In the genomic region with DNA sequence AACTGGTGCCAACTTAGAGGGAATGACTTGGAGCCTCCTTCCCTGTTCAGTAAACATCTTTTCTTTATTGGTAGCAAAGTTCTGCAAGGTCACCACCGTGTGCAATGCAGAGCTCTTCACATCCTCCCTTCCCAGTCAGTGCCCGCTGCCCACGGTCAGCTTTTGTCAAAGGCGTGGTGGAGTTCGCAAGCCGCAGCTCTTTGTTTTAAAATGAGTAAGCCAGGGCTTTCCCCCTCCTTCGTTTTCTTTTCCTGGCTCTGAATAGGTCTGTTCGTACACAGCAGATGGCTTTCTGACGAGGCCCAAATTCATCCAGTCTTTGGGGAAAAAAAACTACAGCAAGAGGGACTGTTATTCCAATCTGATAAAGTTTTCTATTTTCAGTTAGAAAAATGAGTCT, we compare ENCODE assay signal across 11 cellular contexts.
A peak's percentile ranks its signal among the peaks of the same experiment; 100 is the strongest.
DNase-seq lines count a peak whose midpoint lies in the region; ATAC-seq and TF ChIP-seq lines count a peak whose summit lies in the region.
"Had no signal": no experiment of that assay in that cellular context is flagged by ENCODE, and none has a peak within 500 bp of the region (broad histone marks: within the 10 kb centered on the region; RNA-seq: fewer than 3 reads in every experiment).

No MANE protein-coding gene starts in this region.

- H3K4me3 ChIP-seq in PC-3 (ENCODE audit: low read length) = no peak overlapping the region
- H3K4me3 ChIP-seq: psoas muscle had no signal

- H3K27ac Mint-ChIP-seq in stimulated activated effector memory CD8-positive, alpha-beta T cell treated with anti-CD3 and anti-CD28 coated beads, Interleukin-12 subunit alpha, Interleukin-12 subunit beta, amount 100 ng/mL, for 72 hours = no peak overlapping the region
- no peak overlapping the region for H3K27ac Mint-ChIP-seq in T-cell
- H3K27ac Mint-ChIP-seq: activated naive CD4-positive, alpha-beta T cell treated with anti-CD3 and anti-CD28 coated beads, Interleukin-2, amount 50 U/mL, for 24 hours had no signal

- no peak overlapping the region for H3K27ac ChIP-seq in PC-3 (ENCODE audit: low read length)
- H3K27ac ChIP-seq: psoas muscle had no signal

- no peaks in the 10 kb centered on the region for H3K27me3 ChIP-seq in PC-3 (ENCODE audit: low read length)

- H4K20me1 ChIP-seq in PC-3 (ENCODE audit: low read length) = no peaks in the 10 kb centered on the region

- no peak for TF ChIP-seq CTCF in PC-3 (conservative IDR thresholded peaks at IDR 0.05; ENCODE audit: low read depth, low read length)

- no TSS peak for BruUV-seq in PC-3 (replicated peaks; lab: Mats Ljungman, UMichigan)

- POLR2A ChIA-PET in T-cell (lab: Charles Lee) (interaction anchor here in 1 of 2 donors (0.6 kb wide), 1 partner anchor 11 kb away, joined by 3 read pairs; no protein-coding TSS in a partner anchor), PC-3 (lab: Charles Lee; ENCODE audit: unreplicated experiment) (no interaction called here)

- H2AFZ ChIP-seq in PC-3 (ENCODE audit: low read length) = no peak overlapping the region

- no peaks in the 10 kb centered on the region for H3K9me3 ChIP-seq in PC-3 (ENCODE audit: low read length)
- H3K9me3 ChIP-seq: psoas muscle had no signal

- DNase-seq in cerebellar cortex (ENCODE audit: low spot score) (peak; percentile 15), T-cell (no peak), PC-3 (no peak), NOMO-1 (lab: John Stamatoyannopoulos, UW; ENCODE audit: unreplicated experiment in 2 of 2) (no peak)
- DNase-seq in stimulated activated effector memory CD8-positive, alpha-beta T cell treated with anti-CD3 and anti-CD28 coated beads, Interleukin-12 subunit alpha, Interleukin-12 subunit beta, amount 100 ng/mL, for 72 hours (ENCODE audit: low spot score in 2 of 2) = no peak
- DNase-seq: EL, NCI-H774, psoas muscle had no signal

- H3F3A ChIP-seq in PC-3 (ENCODE audit: low read length, unreplicated experiment) = no peaks in the 10 kb centered on the region

- intact Hi-C loops in PC-3 (cut with micrococcal nuclease) = no loop called here

- H3K9me2 ChIP-seq in PC-3 (replicated peaks; ENCODE audit: low read length) = no peaks in the 10 kb centered on the region

- CTCF ChIA-PET in T-cell (lab: Charles Lee) (interaction anchor here (0.7 to 1.0 kb wide), 2 partner anchors 47 to 391 kb away, joined by 3 read pairs; no protein-coding TSS in a partner anchor), PC-3 (lab: Charles Lee) (no interaction called here)

- no peak overlapping the region for H3K4me2 ChIP-seq in PC-3 (ENCODE audit: low read length)

- peaks cover 9 to 18% of the 10 kb centered on the region in 2 donors for H3K27me3 Mint-ChIP-seq in T-cell

- ATAC-seq in GM19351 (IDR thresholded peaks at IDR 0.05; ENCODE audit: unreplicated experiment) (peak; percentile 93), HG03066 (IDR thresholded peaks at IDR 0.05; ENCODE audit: low read depth, unreplicated experiment) (peak; percentile 58), T-cell (replicated peaks in 1 of 4) (no peak), PC-3 (no peak)
- peak; percentile 73 for ATAC-seq in stimulated activated effector memory CD8-positive, alpha-beta T cell treated with anti-CD3 and anti-CD28 coated beads, Interleukin-12 subunit alpha, Interleukin-12 subunit beta, amount 100 ng/mL, for 72 hours
- ATAC-seq: psoas muscle had no signal

- H3K79me2 ChIP-seq in PC-3 (ENCODE audit: low read length) = no peaks in the 10 kb centered on the region

- H3K4me1 Mint-ChIP-seq in stimulated activated effector memory CD8-positive, alpha-beta T cell treated with anti-CD3 and anti-CD28 coated beads, Interleukin-12 subunit alpha, Interleukin-12 subunit beta, amount 100 ng/mL, for 72 hours = peaks cover 8% of the 10 kb centered on the region
- no peaks in the 10 kb centered on the region for H3K4me1 Mint-ChIP-seq in T-cell
- H3K4me1 Mint-ChIP-seq: activated naive CD4-positive, alpha-beta T cell treated with anti-CD3 and anti-CD28 coated beads, Interleukin-2, amount 50 U/mL, for 24 hours had no signal

- no peaks in the 10 kb centered on the region for H3K36me3 Mint-ChIP-seq in stimulated activated effector memory CD8-positive, alpha-beta T cell treated with anti-CD3 and anti-CD28 coated beads, Interleukin-12 subunit alpha, Interleukin-12 subunit beta, amount 100 ng/mL, for 72 hours
- H3K36me3 Mint-ChIP-seq in T-cell = no peaks in the 10 kb centered on the region
- H3K36me3 Mint-ChIP-seq: activated naive CD4-positive, alpha-beta T cell treated with anti-CD3 and anti-CD28 coated beads, Interleukin-2, amount 50 U/mL, for 24 hours had no signal

- H3K9me3 Mint-ChIP-seq in stimulated activated effector memory CD8-positive, alpha-beta T cell treated with anti-CD3 and anti-CD28 coated beads, Interleukin-12 subunit alpha, Interleukin-12 subunit beta, amount 100 ng/mL, for 72 hours = no peaks in the 10 kb centered on the region
- H3K9me3 Mint-ChIP-seq in T-cell = no peaks in the 10 kb centered on the region
- H3K9me3 Mint-ChIP-seq: activated naive CD4-positive, alpha-beta T cell treated with anti-CD3 and anti-CD28 coated beads, Interleukin-2, amount 50 U/mL, for 24 hours had no signal

- no peak overlapping the region for H3K4me3 Mint-ChIP-seq in stimulated activated effector memory CD8-positive, alpha-beta T cell treated with anti-CD3 and anti-CD28 coated beads, Interleukin-12 subunit alpha, Interleukin-12 subunit beta, amount 100 ng/mL, for 72 hours
- H3K4me3 Mint-ChIP-seq in T-cell = no peak overlapping the region
- H3K4me3 Mint-ChIP-seq: activated naive CD4-positive, alpha-beta T cell treated with anti-CD3 and anti-CD28 coated beads, Interleukin-2, amount 50 U/mL, for 24 hours had no signal

- no peaks in the 10 kb centered on the region for H3K36me3 ChIP-seq in PC-3 (ENCODE audit: low read depth, low read length)

- no peaks in the 10 kb centered on the region for H3K4me1 ChIP-seq in PC-3 (ENCODE audit: insufficient read depth, low read length)
- H3K4me1 ChIP-seq: psoas muscle had no signal

- H3K9ac ChIP-seq in PC-3 (ENCODE audit: low read length) = no peak overlapping the region

Comparison
In these comparisons a context has a peak if more than half of its experiments do, and no peak if none do; other contexts are left out.
1. ATAC-seq: peak in GM19351 (single experiment), HG03066 (single experiment) and stimulated activated effector memory CD8-positive, alpha-beta T cell treated with anti-CD3 and anti-CD28 coated beads, Interleukin-12 subunit alpha, Interleukin-12 subunit beta, amount 100 ng/mL, for 72 hours (single experiment); none in T-cell (0 of 4) and PC-3 (single experiment).